In genomic region chr5:163531272-163531671, GRCh38 we compare ENCODE assay signal across 1 cellular context.
TF ChIP-seq lines count a peak whose summit lies in the region.

No MANE protein-coding gene starts in this region.

TF ChIP-seq in GM23338, 12 proteins besides CTCF, POLR2A, EP300 and RAD21:
- TF ChIP-seq, protein P1, sequence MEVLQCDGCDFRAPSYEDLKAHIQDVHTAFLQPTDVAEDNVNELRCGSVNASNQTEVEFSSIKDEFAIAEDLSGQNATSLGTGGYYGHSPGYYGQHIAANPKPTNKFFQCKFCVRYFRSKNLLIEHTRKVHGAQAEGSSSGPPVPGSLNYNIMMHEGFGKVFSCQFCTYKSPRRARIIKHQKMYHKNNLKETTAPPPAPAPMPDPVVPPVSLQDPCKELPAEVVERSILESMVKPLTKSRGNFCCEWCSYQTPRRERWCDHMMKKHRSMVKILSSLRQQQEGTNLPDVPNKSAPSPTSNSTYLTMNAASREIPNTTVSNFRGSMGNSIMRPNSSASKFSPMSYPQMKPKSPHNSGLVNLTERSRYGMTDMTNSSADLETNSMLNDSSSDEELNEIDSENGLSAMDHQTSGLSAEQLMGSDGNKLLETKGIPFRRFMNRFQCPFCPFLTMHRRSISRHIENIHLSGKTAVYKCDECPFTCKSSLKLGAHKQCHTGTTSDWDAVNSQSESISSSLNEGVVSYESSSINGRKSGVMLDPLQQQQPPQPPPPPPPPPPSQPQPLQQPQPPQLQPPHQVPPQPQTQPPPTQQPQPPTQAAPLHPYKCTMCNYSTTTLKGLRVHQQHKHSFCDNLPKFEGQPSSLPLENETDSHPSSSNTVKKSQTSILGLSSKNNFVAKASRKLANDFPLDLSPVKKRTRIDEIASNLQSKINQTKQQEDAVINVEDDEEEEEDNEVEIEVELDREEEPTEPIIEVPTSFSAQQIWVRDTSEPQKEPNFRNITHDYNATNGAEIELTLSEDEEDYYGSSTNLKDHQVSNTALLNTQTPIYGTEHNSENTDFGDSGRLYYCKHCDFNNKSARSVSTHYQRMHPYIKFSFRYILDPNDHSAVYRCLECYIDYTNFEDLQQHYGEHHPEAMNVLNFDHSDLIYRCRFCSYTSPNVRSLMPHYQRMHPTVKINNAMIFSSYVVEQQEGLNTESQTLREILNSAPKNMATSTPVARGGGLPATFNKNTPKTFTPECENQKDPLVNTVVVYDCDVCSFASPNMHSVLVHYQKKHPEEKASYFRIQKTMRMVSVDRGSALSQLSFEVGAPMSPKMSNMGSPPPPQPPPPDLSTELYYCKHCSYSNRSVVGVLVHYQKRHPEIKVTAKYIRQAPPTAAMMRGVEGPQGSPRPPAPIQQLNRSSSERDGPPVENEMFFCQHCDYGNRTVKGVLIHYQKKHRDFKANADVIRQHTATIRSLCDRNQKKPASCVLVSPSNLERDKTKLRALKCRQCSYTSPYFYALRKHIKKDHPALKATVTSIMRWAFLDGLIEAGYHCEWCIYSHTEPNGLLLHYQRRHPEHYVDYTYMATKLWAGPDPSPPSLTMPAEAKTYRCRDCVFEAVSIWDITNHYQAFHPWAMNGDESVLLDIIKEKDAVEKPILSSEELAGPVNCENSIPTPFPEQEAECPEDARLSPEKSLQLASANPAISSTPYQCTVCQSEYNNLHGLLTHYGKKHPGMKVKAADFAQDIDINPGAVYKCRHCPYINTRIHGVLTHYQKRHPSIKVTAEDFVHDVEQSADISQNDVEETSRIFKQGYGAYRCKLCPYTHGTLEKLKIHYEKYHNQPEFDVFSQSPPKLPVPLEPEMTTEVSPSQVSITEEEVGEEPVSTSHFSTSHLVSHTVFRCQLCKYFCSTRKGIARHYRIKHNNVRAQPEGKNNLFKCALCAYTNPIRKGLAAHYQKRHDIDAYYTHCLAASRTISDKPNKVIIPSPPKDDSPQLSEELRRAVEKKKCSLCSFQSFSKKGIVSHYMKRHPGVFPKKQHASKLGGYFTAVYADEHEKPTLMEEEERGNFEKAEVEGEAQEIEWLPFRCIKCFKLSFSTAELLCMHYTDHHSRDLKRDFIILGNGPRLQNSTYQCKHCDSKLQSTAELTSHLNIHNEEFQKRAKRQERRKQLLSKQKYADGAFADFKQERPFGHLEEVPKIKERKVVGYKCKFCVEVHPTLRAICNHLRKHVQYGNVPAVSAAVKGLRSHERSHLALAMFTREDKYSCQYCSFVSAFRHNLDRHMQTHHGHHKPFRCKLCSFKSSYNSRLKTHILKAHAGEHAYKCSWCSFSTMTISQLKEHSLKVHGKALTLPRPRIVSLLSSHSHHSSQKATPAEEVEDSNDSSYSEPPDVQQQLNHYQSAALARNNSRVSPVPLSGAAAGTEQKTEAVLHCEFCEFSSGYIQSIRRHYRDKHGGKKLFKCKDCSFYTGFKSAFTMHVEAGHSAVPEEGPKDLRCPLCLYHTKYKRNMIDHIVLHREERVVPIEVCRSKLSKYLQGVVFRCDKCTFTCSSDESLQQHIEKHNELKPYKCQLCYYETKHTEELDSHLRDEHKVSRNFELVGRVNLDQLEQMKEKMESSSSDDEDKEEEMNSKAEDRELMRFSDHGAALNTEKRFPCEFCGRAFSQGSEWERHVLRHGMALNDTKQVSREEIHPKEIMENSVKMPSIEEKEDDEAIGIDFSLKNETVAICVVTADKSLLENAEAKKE (CRISPR knock-in tag; IDR thresholded peaks at IDR 0.05): no peak
- no peak for TF ChIP-seq EZH2phosphoT487 (IDR thresholded peaks at IDR 0.05; ENCODE audit: unreplicated experiment)
- no peak for TF ChIP-seq ETS1 (IDR thresholded peaks at IDR 0.05)
- TF ChIP-seq EZH2 (IDR thresholded peaks at IDR 0.05; ENCODE audit: low read depth, unreplicated experiment): no peak
- TF ChIP-seq JUNB (IDR thresholded peaks at IDR 0.05; ENCODE audit: unreplicated experiment): no peak
- no peak for TF ChIP-seq REST (IDR thresholded peaks at IDR 0.05; ENCODE audit: unreplicated experiment)
- no peak for TF ChIP-seq CREB1 (CRISPR knock-in tag; IDR thresholded peaks at IDR 0.05; ENCODE audit: low read depth)
- TF ChIP-seq NANOG (IDR thresholded peaks at IDR 0.05; ENCODE audit: borderline replicate concordance): no peak
- TF ChIP-seq POLR2AphosphoS5 (IDR thresholded peaks at IDR 0.05; ENCODE audit: low read depth): no peak
- no peak for TF ChIP-seq ZNF114 (CRISPR knock-in tag; IDR thresholded peaks at IDR 0.05)
- no peak for TF ChIP-seq STAT1 (IDR thresholded peaks at IDR 0.05; ENCODE audit: unreplicated experiment)
- no peak for TF ChIP-seq ZNF331 (CRISPR knock-in tag; IDR thresholded peaks at IDR 0.05; ENCODE audit: low read depth)
